In genomic region chr1:34843392-34844251, GRCh38 we compare ENCODE assay signal across 17 cellular contexts. TPM values are rescaled to one million over a fixed set of nuclear protein-coding genes. Genes with fewer than 3 reads are reported as not detected.
DNase-seq lines count a peak whose midpoint lies in the region; ATAC-seq, FAIRE-seq and TF ChIP-seq lines count a peak whose summit lies in the region.
"Had no signal": no experiment of that assay in that cellular context is flagged by ENCODE, and none has a peak within 500 bp of the region (broad histone marks: within the 10 kb centered on the region; RNA-seq: fewer than 3 reads in every experiment).

No MANE protein-coding gene starts in this region.

- peak; percentile 72 for ATAC-seq in K562
- no peak for ATAC-seq in HG02840 (IDR thresholded peaks at IDR 0.05; ENCODE audit: low FRiP score, unreplicated experiment)

- H2AFZ ChIP-seq in K562 (ENCODE audit: low read depth, low read length): peak overlapping the region; percentile 57
- no peak overlapping the region for H2AFZ ChIP-seq in smooth muscle cell (ENCODE audit: low read depth)

- H3K9me3 ChIP-seq in K562 (replicated peaks; ENCODE audit: control insufficient read depth, insufficient read depth, low read depth, low read length): no peaks in the 10 kb centered on the region
- no peaks in the 10 kb centered on the region for H3K9me3 ChIP-seq in spleen
- no peaks in the 10 kb centered on the region for H3K9me3 ChIP-seq in smooth muscle cell (replicated peaks; ENCODE audit: low read depth)
- H3K9me3 ChIP-seq: adrenal gland, SJSA1 had no signal

- 3% methylated on average over 14 of the region's 14 CpGs for WGBS in K562 (ENCODE audit: insufficient coverage, low coverage, missing lambda C conversion rate)
- 54 to 75% (median 67%) methylated on average over 13 to 14 of the region's 14 CpGs for WGBS in spleen, 5 donors
- 62% methylated on average over 14 of the region's 14 CpGs for WGBS in smooth muscle cell (ENCODE audit: low lambda C conversion rate)

- H3K4me1 ChIP-seq in K562 (replicated peaks in 1 of 2; ENCODE audit: control insufficient read depth in 2 of 2, insufficient read depth in 2 of 2, low read length in 2 of 2) (peaks cover 38 to 58% of the 10 kb centered on the region in 2 experiments), spleen (peaks cover 0 to 37% (median 19%) of the 10 kb centered on the region in 6 donors), smooth muscle cell (ENCODE audit: low read depth) (peaks cover 6% of the 10 kb centered on the region)

- in situ Hi-C loops in K562 (cut with MboI): no loop called here

- peak overlapping the region in 1 of 2 experiments; percentile 37; a peak in 3 of 4 replicates for H3K9ac ChIP-seq in K562 (ENCODE audit: insufficient read depth in 1 of 2, low read depth in 2 of 2, low read length in 2 of 2)
- H3K9ac ChIP-seq in smooth muscle cell (ENCODE audit: low read depth): no peak overlapping the region

- H3K79me2 ChIP-seq in K562 (ENCODE audit: control insufficient read depth, insufficient read depth, low read length) (no peaks in the 10 kb centered on the region), smooth muscle cell (ENCODE audit: low read depth) (no peaks in the 10 kb centered on the region)

- POLR2A ChIA-PET in K562 (lab: Yijun Ruan, JAX): interaction anchor here (0.6 to 1.9 kb wide), 8 partner anchors 8 to 138 kb away, joined by 3 to 9 read pairs (median 4); partner anchors contain the start of gene SMIM12

- H3K9me1 ChIP-seq in K562 (ENCODE audit: control insufficient read depth, insufficient read depth, low read length): peaks cover 8% of the 10 kb centered on the region

- TF ChIP-seq EP300 in K562 (IDR thresholded peaks at IDR 0.05; ENCODE audit: low read length): peak; percentile 90

- H4K20me1 ChIP-seq in K562 (replicated peaks; ENCODE audit: control insufficient read depth, insufficient read depth, low read length) (0 out of 2 replicates have a peak, but pooled peaks cover 5% of the 10 kb centered on the region), smooth muscle cell (ENCODE audit: low read depth) (peaks cover 93% of the 10 kb centered on the region)

- H3K36me3 ChIP-seq in K562 (ENCODE audit: control insufficient read depth, insufficient read depth, low read length): no peaks in the 10 kb centered on the region
- peaks cover 0 to 29% (median 0%) of the 10 kb centered on the region in 6 donors for H3K36me3 ChIP-seq in spleen
- no peaks in the 10 kb centered on the region for H3K36me3 ChIP-seq in smooth muscle cell (ENCODE audit: low read depth)
- H3K36me3 ChIP-seq: adrenal gland, SJSA1 had no signal

- H3K4me3 ChIP-seq in K562: no peak overlapping the region
- no peak overlapping the region for H3K4me3 ChIP-seq in spleen
- no peak overlapping the region for H3K4me3 ChIP-seq in smooth muscle cell
- H3K4me3 ChIP-seq: adrenal gland, SJSA1 had no signal

- intact Hi-C loops in K562 (cut with micrococcal nuclease): no loop called here
- intact Hi-C loops in spleen (cut with DNase I; ENCODE audit: low total_unique reads): no loop called here

- CTCF ChIA-PET in K562 (lab: Yijun Ruan, JAX; ENCODE audit: low intra/inter-chr PET ratio): interaction anchor here (1.3 kb wide), 1 partner anchor 9 kb away, joined by 4 read pairs; no protein-coding TSS in a partner anchor

- DNase-seq in NCI-H1417 (lab: John Stamatoyannopoulos, UW) (peak in 2 of 3 experiments; percentile 60 to 72), NCI-H1417 treated with DMSO at 0.1 percent for 48 hours (lab: John Stamatoyannopoulos, UW) (no peak), K562 (ENCODE audit: extremely low read depth in 1 of 4, low spot score in 3 of 4) (peak; percentile 89 to 95 (median 92)), islet precursor cell (peak; percentile 60), spleen (no peak), cerebellum (ENCODE audit: low spot score) (no peak), smooth muscle cell (lab: John Stamatoyannopoulos, UW; ENCODE audit: unreplicated experiment) (no peak)
- DNase-seq: GF-D8; HCEC 1CT; MM.1S; NK-92 treated with Interleukin-12 subunit alpha and Interleukin-12 subunit beta, amount 100 ng/mL, for 24 hours had no signal

- no peaks in the 10 kb centered on the region for H3F3A ChIP-seq in smooth muscle cell (ENCODE audit: low read depth)

- FAIRE-seq in K562 (lab: Jason Lieb, UNC): peak; percentile 93

- H3K27me3 ChIP-seq in K562 (ENCODE audit: control insufficient read depth in 2 of 2, insufficient read depth in 2 of 2, low read length in 2 of 2) (no peaks in the 10 kb centered on the region), spleen (replicated peaks in 1 of 7) (no peaks in the 10 kb centered on the region), smooth muscle cell (ENCODE audit: low read depth) (no peaks in the 10 kb centered on the region)
- H3K27me3 ChIP-seq: adrenal gland, SJSA1 had no signal

- no peak for TF ChIP-seq CTCF in K562 (IDR thresholded peaks at IDR 0.05 in 2 of 3, conservative IDR thresholded peaks at IDR 0.05 in 1 of 3; ENCODE audit: insufficient read depth in 2 of 3, low read depth in 1 of 3, low read length in 3 of 3)
- TF ChIP-seq CTCF in spleen (IDR thresholded peaks at IDR 0.05 in 8 of 11, conservative IDR thresholded peaks at IDR 0.05 in 3 of 11): no peak
- no peak for TF ChIP-seq CTCF in smooth muscle cell (IDR thresholded peaks at IDR 0.05; ENCODE audit: borderline replicate concordance, insufficient read depth, poor library complexity, severe bottlenecking)

- no TSS peak for BruUV-seq in K562 (replicated peaks; lab: Mats Ljungman, UMichigan)

- TF ChIP-seq POLR2A in K562 (conservative IDR thresholded peaks at IDR 0.05) (no peak), spleen (IDR thresholded peaks at IDR 0.05) (no peak)

- TF ChIP-seq RAD21 in K562 (CRISPR knock-in tag; conservative IDR thresholded peaks at IDR 0.05 in 1 of 2, IDR thresholded peaks at IDR 0.05 in 1 of 2): no peak

- peak overlapping the region; percentile 71 for H3K4me2 ChIP-seq in K562 (ENCODE audit: insufficient read depth, low read length)
- no peak overlapping the region for H3K4me2 ChIP-seq in smooth muscle cell

- H3K27ac ChIP-seq in K562 (ENCODE audit: extremely low read depth, low read depth, low read length): peak overlapping the region; percentile 66
- peak overlapping the region in 6 of 8 donors; percentile 23 to 62 (median 55) for H3K27ac ChIP-seq in spleen
- H3K27ac ChIP-seq in smooth muscle cell (ENCODE audit: low read depth): no peak overlapping the region
- H3K27ac ChIP-seq: 22Rv1, SJSA1 had no signal

TF ChIP-seq in K562, 482 proteins besides CTCF, POLR2A, EP300 and RAD21 (continues in another document):
- peak; percentile 54 for TF ChIP-seq RBBP5 (IDR thresholded peaks at IDR 0.05; ENCODE audit: borderline replicate concordance, insufficient read depth, low read length, poor library complexity, severe bottlenecking)
- peak; percentile 60 for TF ChIP-seq ESRRA (IDR thresholded peaks at IDR 0.05; ENCODE audit: borderline replicate concordance, low read depth)

RNA-seq across cellular contexts. Expression of gene SMIM12, which starts 15.9 kb away (rescaled TPM):
- total RNA-seq in K562 (2011; cell fraction: chromatin; rRNA removed; ENCODE audit: low replicate concordance): 35.4 and 58.0 TPM in 2 replicates
- 39.9 and 42.4 TPM in 2 replicates for total RNA-seq in K562 (2011; cell fraction: nucleolus; rRNA removed)
- 52.8 and 64.5 TPM in 2 replicates for total RNA-seq in K562 (2011; cell fraction: nucleoplasm; rRNA removed)
- total RNA-seq in K562 (2014; rRNA removed) (63.5 and 83.3 TPM in 2 replicates), K562 (2014; rRNA removed; fragmentation: Illumina TruSeq; extraction: Trizol) (57.7 and 63.9 TPM in 2 replicates), K562 (2015; rRNA removed; fragmentation: Illumina TruSeq; extraction: Trizol) (66.7 and 68.0 TPM in 2 replicates), K562 (2021) (71.4 and 72.3 TPM in 2 replicates), spleen (10 to 100 TPM; 26.9 to 39.6 (median 35.6) TPM), cerebellum (14.2 TPM), smooth muscle cell (16.5 and 17.6 TPM in 2 replicates)
- polyA plus RNA-seq in K562 (2011; rRNA removed) (46.8 and 56.1 TPM in 2 replicates), K562 (2014; fragmentation: Illumina TruSeq; extraction: Trizol) (91.7 and 112 TPM in 2 replicates), K562 (2014; fragmentation: Nextera tagmentation; extraction: Ambion mirVana) (10 to 100 TPM; 51.7 to 54.1 TPM), K562 (2014; rRNA removed) (63.9 and 84.5 TPM in 2 replicates), spleen (10 to 100 TPM; 15.3 to 31.7 (median 28.1) TPM), smooth muscle cell (44.8 and 48.6 TPM in 2 replicates)
- polyA plus RNA-seq in K562 (2011; cell fraction: cytosol; rRNA removed): 66.5 and 83.9 TPM in 2 replicates
- 38.6 and 39.9 TPM in 2 replicates for polyA plus RNA-seq in K562 (2011; cell fraction: nucleus; rRNA removed)
- 46.4 and 78.0 TPM in 2 replicates for polyA plus RNA-seq in K562 (2012)
- polyA minus RNA-seq in K562 (2011; rRNA and poly(A)+ RNA removed): 39.8 and 43.3 TPM in 2 replicates
- 20.3 and 25.4 TPM in 2 replicates for polyA minus RNA-seq in K562 (2011; cell fraction: cytosol; rRNA and poly(A)+ RNA removed)
- 12.9 and 25.4 TPM in 2 replicates for polyA minus RNA-seq in K562 (2011; cell fraction: nucleus; rRNA and poly(A)+ RNA removed)

RNA-seq across cellular contexts. Expression of gene GJA4, which starts 50.8 kb away (rescaled TPM):
- total RNA-seq in K562 (2011; cell fraction: chromatin; rRNA removed; ENCODE audit: low replicate concordance): 0.23 TPM in 1 of 2 replicates, not detected in the other
- 0.39 and 0.50 TPM in 2 replicates for total RNA-seq in K562 (2011; cell fraction: nucleolus; rRNA removed)
- 0.37 TPM in 1 of 2 replicates, not detected in the other for total RNA-seq in K562 (2011; cell fraction: nucleoplasm; rRNA removed)
- total RNA-seq in K562 (2014; rRNA removed) (0.08 TPM in 1 of 2 replicates, not detected in the other), K562 (2014; rRNA removed; fragmentation: Illumina TruSeq; extraction: Trizol) (not detected in 2 replicates), K562 (2015; rRNA removed; fragmentation: Illumina TruSeq; extraction: Trizol) (not detected in 2 replicates), K562 (2021) (0.16 TPM in 1 of 2 replicates, not detected in the other), spleen (10 to 100 TPM in 3 of 7 donors, 1 to 10 TPM in 4; 7.6 to 20.6 (median 8.7) TPM), cerebellum (3.8 TPM), smooth muscle cell (not detected in 2 replicates)
- polyA plus RNA-seq in K562 (2011; rRNA removed) (0.05 and 0.24 TPM in 2 replicates), K562 (2014; fragmentation: Illumina TruSeq; extraction: Trizol) (0.10 TPM in 1 of 2 replicates, not detected in the other), K562 (2014; fragmentation: Nextera tagmentation; extraction: Ambion mirVana) (not detected), K562 (2014; rRNA removed) (not detected in 2 replicates), spleen (1 to 10 TPM; 1.3 to 7.3 (median 7.0) TPM), smooth muscle cell (0.35 TPM in 1 of 2 replicates, not detected in the other)
- 0.03 and 1.1 TPM in 2 replicates for polyA plus RNA-seq in K562 (2011; cell fraction: cytosol; rRNA removed)
- polyA plus RNA-seq in K562 (2011; cell fraction: nucleus; rRNA removed): 0.07 and 0.82 TPM in 2 replicates
- 0.08 and 0.09 TPM in 2 replicates for polyA plus RNA-seq in K562 (2012)
- polyA minus RNA-seq in K562 (2011; rRNA and poly(A)+ RNA removed): 0.28 TPM in 1 of 2 replicates, not detected in the other
- 0.57 TPM in 1 of 2 replicates, not detected in the other for polyA minus RNA-seq in K562 (2011; cell fraction: cytosol; rRNA and poly(A)+ RNA removed)
- 0.27 TPM in 1 of 2 replicates, not detected in the other for polyA minus RNA-seq in K562 (2011; cell fraction: nucleus; rRNA and poly(A)+ RNA removed)
- total RNA-seq: fibroblast of villous mesenchyme, myocyte, SJSA1 had no signal

Comparison
In these comparisons a context has a peak if more than half of its experiments do, and no peak if none do; other contexts are left out.
1. DNase-seq: peak in NCI-H1417 (2 of 3), K562 (4 of 4) and islet precursor cell (single experiment); none in NCI-H1417 treated with DMSO at 0.1 percent for 48 hours (single experiment), spleen (single experiment), cerebellum (single experiment) and smooth muscle cell (single experiment).